ENCODE assay signal across 15 cellular contexts in genomic region chr5:103293099-103293498, GRCh38. TPM values are rescaled to one million over a fixed set of nuclear protein-coding genes. Genes with fewer than 3 reads are reported as not detected.
DNase-seq lines count a peak whose midpoint lies in the region; ATAC-seq, FAIRE-seq and TF ChIP-seq lines count a peak whose summit lies in the region.
"Had no signal": no experiment of that assay in that cellular context is flagged by ENCODE, and none has a peak within 500 bp of the region (broad histone marks: within the 10 kb centered on the region; RNA-seq: fewer than 3 reads in every experiment).

No MANE protein-coding gene starts in this region.

- TF ChIP-seq POLR2A in GM12878 (IDR thresholded peaks at IDR 0.05; ENCODE audit: low read depth, low read length), result no peak
- TF ChIP-seq POLR2A in ovary (IDR thresholded peaks at IDR 0.05), result no peak

- TF ChIP-seq CTCF in GM12878 (IDR thresholded peaks at IDR 0.05 in 2 of 3, conservative IDR thresholded peaks at IDR 0.05 in 1 of 3; ENCODE audit: control insufficient read depth in 2 of 3, extremely low read depth in 1 of 3, insufficient read depth in 1 of 3, low read depth in 3 of 3, low read length in 3 of 3) (no peak), osteoblast (IDR thresholded peaks at IDR 0.05; ENCODE audit: extremely low read depth, low read depth, low read length) (no peak), ovary (IDR thresholded peaks at IDR 0.05) (no peak)

- H3K4me3 ChIP-seq in GM12878, result no peak overlapping the region
- H3K4me3 ChIP-seq in osteoblast (ENCODE audit: insufficient read depth, low read length), result no peak overlapping the region
- H3K4me3 ChIP-seq in ovary, result no peak overlapping the region
- H3K4me3 ChIP-seq: A549, GM23248 had no signal

- POLR2A ChIA-PET in GM12878 (lab: Charles Lee), result no interaction called here

- CTCF ChIA-PET in GM12878 (lab: Yijun Ruan, JAX), result no interaction called here

- H3K9me3 ChIP-seq in GM12878 (replicated peaks; ENCODE audit: control insufficient read depth, insufficient read depth, low read length), result no peaks in the 10 kb centered on the region
- H3K9me3 ChIP-seq in osteoblast (ENCODE audit: low read depth, low read length), result no peaks in the 10 kb centered on the region
- no peaks in the 10 kb centered on the region for H3K9me3 ChIP-seq in ovary
- H3K9me3 ChIP-seq: A549, BE2C, Caco-2 had no signal

- H3K27me3 ChIP-seq in GM12878 (replicated peaks in 1 of 2; ENCODE audit: control insufficient read depth in 2 of 2, insufficient read depth in 2 of 2, low read length in 1 of 2) (no peaks in the 10 kb centered on the region), osteoblast (ENCODE audit: insufficient read depth, low read length) (no peaks in the 10 kb centered on the region), ovary (no peaks in the 10 kb centered on the region)
- H3K27me3 ChIP-seq: BE2C had no signal

- intact Hi-C loops in GM12878 (cut with micrococcal nuclease; ENCODE audit: unreplicated experiment), result no loop called here
- intact Hi-C loops in ovary (cut with DNase I), result no loop called here

- no peak for DNase-seq in GM12878 (ENCODE audit: low read depth, low spot score)
- DNase-seq in osteoblast (ENCODE audit: insufficient read length, low spot score, missing footprints), result peak; percentile 38
- DNase-seq in GM19240 (ENCODE audit: insufficient read length, low spot score), result no peak
- DNase-seq in ecto neural progenitor cell (ENCODE audit: low spot score), result no peak
- no peak for DNase-seq in ovary
- DNase-seq: BE2C; Caco-2; CD8-positive, alpha-beta memory T cell; DMS53; GM23248 had no signal

- H4K20me1 ChIP-seq in GM12878 (ENCODE audit: control insufficient read depth, insufficient read depth), result no peaks in the 10 kb centered on the region
- no peaks in the 10 kb centered on the region for H4K20me1 ChIP-seq in osteoblast (ENCODE audit: insufficient read depth, low read length)

- H3K4me2 ChIP-seq in GM12878 (ENCODE audit: control insufficient read depth, insufficient read depth) (no peak overlapping the region), osteoblast (ENCODE audit: insufficient read depth, low read length) (no peak overlapping the region)
- H3K4me2 ChIP-seq: A549 had no signal

- H2AFZ ChIP-seq in GM12878 (ENCODE audit: control insufficient read depth, low read depth, low read length) (no peak overlapping the region), osteoblast (ENCODE audit: low read length) (no peak overlapping the region)
- H2AFZ ChIP-seq: GM23248 had no signal

- TF ChIP-seq EP300 in GM12878 (IDR thresholded peaks at IDR 0.05; ENCODE audit: borderline replicate concordance in 1 of 2, control insufficient read depth in 1 of 2, low read depth in 2 of 2, low read length in 2 of 2), result no peak
- TF ChIP-seq EP300 in ovary (IDR thresholded peaks at IDR 0.05), result no peak

- H3K27ac ChIP-seq in GM12878 (ENCODE audit: control insufficient read depth, insufficient read depth), result no peak overlapping the region
- no peak overlapping the region for H3K27ac ChIP-seq in osteoblast (ENCODE audit: low read depth, low read length)
- H3K27ac ChIP-seq in ovary, result no peak overlapping the region
- H3K27ac ChIP-seq: A549, GM23248, HL-60 had no signal

- 0 out of 3 replicates have a peak, but pooled peaks have one; percentile 24 for ATAC-seq in GM12878

- TF ChIP-seq RAD21 in GM12878 (IDR thresholded peaks at IDR 0.05; ENCODE audit: insufficient read depth, low read depth, low read length), result no peak

- H3K9ac ChIP-seq in GM12878 (ENCODE audit: control insufficient read depth, insufficient read depth, low read length), result no peak overlapping the region
- H3K9ac ChIP-seq: GM23248 had no signal

- H3K79me2 ChIP-seq in GM12878 (ENCODE audit: control insufficient read depth, insufficient read depth, low read length) (no peaks in the 10 kb centered on the region), osteoblast (ENCODE audit: insufficient read depth, low read length) (no peaks in the 10 kb centered on the region)

- 30% methylated on average over 1 of the region's 1 CpG for WGBS in GM12878 (ENCODE audit: insufficient coverage, insufficient replicate concordance, low lambda C conversion rate, missing lambda C conversion rate)
- 75 to 98% (median 85%) methylated on average over 1 of the region's 1 CpG for WGBS in ovary, 3 donors

- H3K4me1 ChIP-seq in GM12878 (ENCODE audit: control insufficient read depth, insufficient read depth, low read length), result no peaks in the 10 kb centered on the region
- H3K4me1 ChIP-seq in osteoblast (ENCODE audit: insufficient read depth, low read length), result no peaks in the 10 kb centered on the region
- H3K4me1 ChIP-seq in ovary (ENCODE audit: insufficient read depth), result no peaks in the 10 kb centered on the region
- H3K4me1 ChIP-seq: A549, Caco-2 had no signal

- in situ Hi-C loops in GM12878 (cut with MboI), result no loop called here

- no TSS peak for BruUV-seq in GM12878 (replicated peaks; lab: Mats Ljungman, UMichigan)

- RAD21 ChIA-PET in GM12878 (lab: Charles Lee; ENCODE audit: unreplicated experiment), result no interaction called here

- no peaks in the 10 kb centered on the region for H3K36me3 ChIP-seq in GM12878 (ENCODE audit: control insufficient read depth in 2 of 2, insufficient read depth in 2 of 2, low read length in 1 of 2)
- no peaks in the 10 kb centered on the region for H3K36me3 ChIP-seq in osteoblast (ENCODE audit: insufficient read depth, low read length)
- no peaks in the 10 kb centered on the region for H3K36me3 ChIP-seq in ovary
- H3K36me3 ChIP-seq: BE2C had no signal

- no peak for FAIRE-seq in GM12878 (lab: Jason Lieb, UNC)
- FAIRE-seq in islet of Langerhans (lab: Jason Lieb, UNC), result peak; percentile 27
- FAIRE-seq: A549, GM18507, H54 had no signal

- SMC1A ChIA-PET in GM12878 (lab: Charles Lee; ENCODE audit: uncharacterized antibody, unreplicated experiment), result no interaction called here

TF ChIP-seq in GM12878, 131 proteins besides CTCF, POLR2A, EP300 and RAD21:
- no peak for TF ChIP-seq SMAD5 (IDR thresholded peaks at IDR 0.05; ENCODE audit: low read depth)
- TF ChIP-seq DPF2 (IDR thresholded peaks at IDR 0.05), result no peak
- no peak for TF ChIP-seq KDM1A (IDR thresholded peaks at IDR 0.05; ENCODE audit: borderline replicate concordance)
- TF ChIP-seq, protein P1, sequence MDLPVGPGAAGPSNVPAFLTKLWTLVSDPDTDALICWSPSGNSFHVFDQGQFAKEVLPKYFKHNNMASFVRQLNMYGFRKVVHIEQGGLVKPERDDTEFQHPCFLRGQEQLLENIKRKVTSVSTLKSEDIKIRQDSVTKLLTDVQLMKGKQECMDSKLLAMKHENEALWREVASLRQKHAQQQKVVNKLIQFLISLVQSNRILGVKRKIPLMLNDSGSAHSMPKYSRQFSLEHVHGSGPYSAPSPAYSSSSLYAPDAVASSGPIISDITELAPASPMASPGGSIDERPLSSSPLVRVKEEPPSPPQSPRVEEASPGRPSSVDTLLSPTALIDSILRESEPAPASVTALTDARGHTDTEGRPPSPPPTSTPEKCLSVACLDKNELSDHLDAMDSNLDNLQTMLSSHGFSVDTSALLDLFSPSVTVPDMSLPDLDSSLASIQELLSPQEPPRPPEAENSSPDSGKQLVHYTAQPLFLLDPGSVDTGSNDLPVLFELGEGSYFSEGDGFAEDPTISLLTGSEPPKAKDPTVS (IDR thresholded peaks at IDR 0.05; ENCODE audit: low read depth, low read length), result no peak
- no peak for TF ChIP-seq POLR2AphosphoS2 (IDR thresholded peaks at IDR 0.05; ENCODE audit: low read depth, low read length)
- TF ChIP-seq RBBP5 (conservative IDR thresholded peaks at IDR 0.05), result no peak
- no peak for TF ChIP-seq EED (IDR thresholded peaks at IDR 0.05; ENCODE audit: low read depth)
- TF ChIP-seq NR2C1 (IDR thresholded peaks at IDR 0.05), result no peak

RNA-seq across cellular contexts. Expression of gene MACIR, which starts 34.5 kb away (rescaled TPM):
- total RNA-seq in GM12878 (2013; cell fraction: nucleolus; rRNA removed), result 7.2 and 7.3 TPM in 2 replicates
- total RNA-seq in GM12878 (2014; rRNA removed), result 9.4 and 9.9 TPM in 2 replicates
- total RNA-seq in GM12878 (2014; rRNA removed; fragmentation: Illumina TruSeq; extraction: Trizol), result 10.2 and 10.6 TPM in 2 replicates
- total RNA-seq in GM12878 (2021), result 11.0 and 11.1 TPM in 2 replicates
- 3.4 TPM for polyA plus RNA-seq in GM12878 (2011; ENCODE audit: low read depth)
- 11.3 and 12.3 TPM in 2 replicates for polyA plus RNA-seq in GM12878 (2011; rRNA removed)
- 6.1 and 6.3 TPM in 2 replicates for polyA plus RNA-seq in GM12878 (2011; cell fraction: cytosol; rRNA removed)
- polyA plus RNA-seq in GM12878 (2011; cell fraction: nucleus; rRNA removed), result 7.3 and 9.6 TPM in 2 replicates
- 5.0 and 6.3 TPM in 2 replicates for polyA plus RNA-seq in GM12878 (2012)
- polyA plus RNA-seq in GM12878 (2014; fragmentation: Illumina TruSeq; extraction: Trizol), result 11.1 and 11.2 TPM in 2 replicates
- polyA plus RNA-seq in GM12878 (2014; fragmentation: Nextera tagmentation; extraction: Ambion mirVana), result 1 to 10 TPM; 2.1 to 3.8 TPM
- polyA plus RNA-seq in GM12878 (2014; rRNA removed), result 8.5 and 9.2 TPM in 2 replicates
- polyA plus RNA-seq in GM12878 (2016; fragmentation: Nextera tagmentation; extraction: Ambion mirVana), result 10 to 100 TPM; 15.5 to 16.1 TPM
- polyA minus RNA-seq in GM12878 (2011; rRNA and poly(A)+ RNA removed), result 9.7 and 11.3 TPM in 2 replicates
- polyA minus RNA-seq in GM12878 (2011; cell fraction: cytosol; rRNA and poly(A)+ RNA removed), result 4.3 and 4.4 TPM in 2 replicates
- 3.9 and 7.2 TPM in 2 replicates for polyA minus RNA-seq in GM12878 (2011; cell fraction: nucleus; rRNA and poly(A)+ RNA removed)
- 8.0 and 10.3 TPM in 2 replicates for total RNA-seq in osteoblast
- 1 to 10 TPM; 3.4 to 6.3 (median 4.1) TPM for total RNA-seq in ovary
- 1 to 10 TPM; 5.8 to 7.2 TPM for polyA plus RNA-seq in ovary
